In genomic region chr2:101089419-101089818, GRCh38 we compare ENCODE assay signal across 9 cellular contexts.
DNase-seq lines count a peak whose midpoint lies in the region; ATAC-seq and TF ChIP-seq lines count a peak whose summit lies in the region.
"Had no signal": no experiment of that assay in that cellular context is flagged by ENCODE, and none has a peak within 500 bp of the region (broad histone marks: within the 10 kb centered on the region; RNA-seq: fewer than 3 reads in every experiment).

No MANE protein-coding gene starts in this region.

- DNase-seq in activated CD8-positive, alpha-beta T cell treated with anti-CD3 and anti-CD28 coated beads for 36 hours, result peak; percentile 29
- no peak for DNase-seq in activated CD8-positive, alpha-beta T cell treated with anti-CD3 and anti-CD28 coated beads, Interleukin-2, amount 10 ng/mL, durations not matched to agents 7 days and 5 days
- no peak for DNase-seq in stimulated activated effector memory CD8-positive, alpha-beta T cell treated with anti-CD3 and anti-CD28 coated beads, Interleukin-12 subunit alpha, Interleukin-12 subunit beta, amount 100 ng/mL, for 72 hours (ENCODE audit: low spot score in 2 of 2)
- DNase-seq in Calu3 (no peak), amniotic stem cell (lab: John Stamatoyannopoulos, UW) (no peak), CD14-positive monocyte (ENCODE audit: low spot score) (no peak)
- DNase-seq: NCI-H1105 treated with DMSO at 0.1 percent for 48 hours had no signal

- BruUV-seq in Calu3 (replicated peaks; lab: Mats Ljungman, UMichigan), result no TSS peak

- intact Hi-C loops in activated CD8-positive, alpha-beta T cell treated with anti-CD3 and anti-CD28 coated beads for 36 hours (cut with micrococcal nuclease), result no loop called here
- intact Hi-C loops in Calu3 (cut with micrococcal nuclease; ENCODE audit: unreplicated experiment), result no loop called here
- intact Hi-C loops in CD14-positive monocyte (cut with micrococcal nuclease), result no loop called here

- peak; percentile 94 for ATAC-seq in activated CD8-positive, alpha-beta T cell treated with anti-CD3 and anti-CD28 coated beads for 36 hours
- ATAC-seq in activated CD8-positive, alpha-beta T cell treated with anti-CD3 and anti-CD28 coated beads, Interleukin-2, amount 10 ng/mL, durations not matched to agents 7 days and 5 days, result no peak
- ATAC-seq in GM21717 (IDR thresholded peaks at IDR 0.05; ENCODE audit: unreplicated experiment) (peak; percentile 83), HG03354 (IDR thresholded peaks at IDR 0.05; ENCODE audit: poor library complexity, severe bottlenecking, unreplicated experiment) (peak; percentile 91)
- ATAC-seq in stimulated activated effector memory CD8-positive, alpha-beta T cell treated with anti-CD3 and anti-CD28 coated beads, Interleukin-12 subunit alpha, Interleukin-12 subunit beta, amount 100 ng/mL, for 72 hours, result peak; percentile 86

- no peak overlapping the region for H3K4me3 Mint-ChIP-seq in activated CD8-positive, alpha-beta T cell treated with anti-CD3 and anti-CD28 coated beads for 36 hours
- H3K4me3 Mint-ChIP-seq in activated CD8-positive, alpha-beta T cell treated with anti-CD3 and anti-CD28 coated beads, Interleukin-2, amount 10 ng/mL, durations not matched to agents 7 days and 5 days, result no peak overlapping the region
- no peak overlapping the region for H3K4me3 Mint-ChIP-seq in stimulated activated effector memory CD8-positive, alpha-beta T cell treated with anti-CD3 and anti-CD28 coated beads, Interleukin-12 subunit alpha, Interleukin-12 subunit beta, amount 100 ng/mL, for 72 hours
- H3K4me3 Mint-ChIP-seq in Calu3 (ENCODE audit: low read depth, unreplicated experiment), result no peak overlapping the region
- no peak overlapping the region for H3K4me3 Mint-ChIP-seq in CD14-positive monocyte

- CTCF ChIA-PET in activated CD8-positive, alpha-beta T cell treated with anti-CD3 and anti-CD28 coated beads for 36 hours (lab: Charles Lee), result no interaction called here
- CTCF ChIA-PET in activated CD8-positive, alpha-beta T cell treated with anti-CD3 and anti-CD28 coated beads, Interleukin-2, amount 10 ng/mL, durations not matched to agents 7 days and 5 days (lab: Charles Lee), result no interaction called here
- CTCF ChIA-PET in Calu3 (lab: Charles Lee), result no interaction called here

- no peaks in the 10 kb centered on the region for H3K9me3 Mint-ChIP-seq in activated CD8-positive, alpha-beta T cell treated with anti-CD3 and anti-CD28 coated beads for 36 hours
- H3K9me3 Mint-ChIP-seq in activated CD8-positive, alpha-beta T cell treated with anti-CD3 and anti-CD28 coated beads, Interleukin-2, amount 10 ng/mL, durations not matched to agents 7 days and 5 days (ENCODE audit: insufficient read depth), result no peaks in the 10 kb centered on the region
- no peaks in the 10 kb centered on the region for H3K9me3 Mint-ChIP-seq in stimulated activated effector memory CD8-positive, alpha-beta T cell treated with anti-CD3 and anti-CD28 coated beads, Interleukin-12 subunit alpha, Interleukin-12 subunit beta, amount 100 ng/mL, for 72 hours
- H3K9me3 Mint-ChIP-seq in Calu3 (ENCODE audit: low read depth, unreplicated experiment) (no peaks in the 10 kb centered on the region), CD14-positive monocyte (peaks cover 0 to 1% (median 0%) of the 10 kb centered on the region in 7 donors)

- no peaks in the 10 kb centered on the region for H3K36me3 Mint-ChIP-seq in activated CD8-positive, alpha-beta T cell treated with anti-CD3 and anti-CD28 coated beads for 36 hours (ENCODE audit: low read depth)
- H3K36me3 Mint-ChIP-seq in activated CD8-positive, alpha-beta T cell treated with anti-CD3 and anti-CD28 coated beads, Interleukin-2, amount 10 ng/mL, durations not matched to agents 7 days and 5 days (ENCODE audit: low read depth), result no peaks in the 10 kb centered on the region
- no peaks in the 10 kb centered on the region for H3K36me3 Mint-ChIP-seq in stimulated activated effector memory CD8-positive, alpha-beta T cell treated with anti-CD3 and anti-CD28 coated beads, Interleukin-12 subunit alpha, Interleukin-12 subunit beta, amount 100 ng/mL, for 72 hours
- H3K36me3 Mint-ChIP-seq in Calu3 (ENCODE audit: insufficient read depth, unreplicated experiment) (no peaks in the 10 kb centered on the region), CD14-positive monocyte (peaks cover 28 to 50% of the 10 kb centered on the region in 2 donors)

- H3K27ac Mint-ChIP-seq in activated CD8-positive, alpha-beta T cell treated with anti-CD3 and anti-CD28 coated beads for 36 hours, result no peak overlapping the region
- H3K27ac Mint-ChIP-seq in activated CD8-positive, alpha-beta T cell treated with anti-CD3 and anti-CD28 coated beads, Interleukin-2, amount 10 ng/mL, durations not matched to agents 7 days and 5 days, result no peak overlapping the region
- no peak overlapping the region for H3K27ac Mint-ChIP-seq in stimulated activated effector memory CD8-positive, alpha-beta T cell treated with anti-CD3 and anti-CD28 coated beads, Interleukin-12 subunit alpha, Interleukin-12 subunit beta, amount 100 ng/mL, for 72 hours
- H3K27ac Mint-ChIP-seq in Calu3 (ENCODE audit: unreplicated experiment), result no peak overlapping the region
- peak overlapping the region in 3 of 7 donors; percentile 1 to 51 (median 13) for H3K27ac Mint-ChIP-seq in CD14-positive monocyte

- POLR2A ChIA-PET in activated CD8-positive, alpha-beta T cell treated with anti-CD3 and anti-CD28 coated beads for 36 hours (lab: Charles Lee), result interaction anchor here (0.6 kb wide), 1 partner anchor 1486 kb away, joined by 4 read pairs; no protein-coding TSS in a partner anchor
- POLR2A ChIA-PET in activated CD8-positive, alpha-beta T cell treated with anti-CD3 and anti-CD28 coated beads, Interleukin-2, amount 10 ng/mL, durations not matched to agents 7 days and 5 days (lab: Charles Lee), result no interaction called here

- TF ChIP-seq CTCF in activated CD8-positive, alpha-beta T cell treated with anti-CD3 and anti-CD28 coated beads for 36 hours (IDR thresholded peaks at IDR 0.05), result no peak
- no peak for TF ChIP-seq CTCF in Calu3 (IDR thresholded peaks at IDR 0.05; ENCODE audit: unreplicated experiment)
- no peak for TF ChIP-seq CTCF in CD14-positive monocyte (IDR thresholded peaks at IDR 0.05)

- peaks cover 3% of the 10 kb centered on the region for H3K27me3 Mint-ChIP-seq in activated CD8-positive, alpha-beta T cell treated with anti-CD3 and anti-CD28 coated beads for 36 hours
- H3K27me3 Mint-ChIP-seq in activated CD8-positive, alpha-beta T cell treated with anti-CD3 and anti-CD28 coated beads, Interleukin-2, amount 10 ng/mL, durations not matched to agents 7 days and 5 days (ENCODE audit: low read depth), result peaks cover 2% of the 10 kb centered on the region
- no peaks in the 10 kb centered on the region for H3K27me3 Mint-ChIP-seq in Calu3 (ENCODE audit: unreplicated experiment)
- H3K27me3 Mint-ChIP-seq in CD14-positive monocyte (ENCODE audit: low read depth in 3 of 3), result peaks cover 0 to 5% (median 0%) of the 10 kb centered on the region in 3 donors

- H3K4me1 Mint-ChIP-seq in activated CD8-positive, alpha-beta T cell treated with anti-CD3 and anti-CD28 coated beads for 36 hours (ENCODE audit: low read depth), result peaks cover 5% of the 10 kb centered on the region
- H3K4me1 Mint-ChIP-seq in activated CD8-positive, alpha-beta T cell treated with anti-CD3 and anti-CD28 coated beads, Interleukin-2, amount 10 ng/mL, durations not matched to agents 7 days and 5 days (ENCODE audit: low read depth), result no peaks in the 10 kb centered on the region
- peaks cover 6% of the 10 kb centered on the region for H3K4me1 Mint-ChIP-seq in stimulated activated effector memory CD8-positive, alpha-beta T cell treated with anti-CD3 and anti-CD28 coated beads, Interleukin-12 subunit alpha, Interleukin-12 subunit beta, amount 100 ng/mL, for 72 hours
- peaks cover 10% of the 10 kb centered on the region for H3K4me1 Mint-ChIP-seq in Calu3 (ENCODE audit: low read depth, unreplicated experiment)
- peaks cover 18% of the 10 kb centered on the region for H3K4me1 Mint-ChIP-seq in CD14-positive monocyte
